In the genomic region with DNA sequence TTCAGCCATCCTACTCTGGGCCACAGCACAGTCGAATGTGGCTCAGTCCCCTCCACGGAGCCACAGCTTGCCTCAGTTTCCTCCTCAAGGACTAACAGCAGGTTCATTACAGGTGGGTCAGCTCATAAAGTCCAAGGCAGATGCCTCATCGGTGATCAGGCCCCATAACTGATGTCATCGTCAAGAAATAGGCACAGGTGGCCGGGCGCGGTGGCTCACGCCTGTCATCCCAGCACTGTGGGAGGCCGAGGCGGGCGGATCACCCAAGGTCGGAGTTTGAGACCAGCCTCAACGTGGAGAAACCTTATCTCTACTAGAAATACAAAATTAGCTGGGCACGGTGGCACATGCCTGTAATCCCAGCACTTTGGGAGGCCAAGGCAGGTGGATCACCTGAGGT, we compare ENCODE assay signal across 16 cellular contexts. TPM values are rescaled to one million over a fixed set of nuclear protein-coding genes. Genes with fewer than 3 reads are reported as not detected.
DNase-seq lines count a peak whose midpoint lies in the region; ATAC-seq and TF ChIP-seq lines count a peak whose summit lies in the region.
"Had no signal": no experiment of that assay in that cellular context is flagged by ENCODE, and none has a peak within 500 bp of the region (broad histone marks: within the 10 kb centered on the region; RNA-seq: fewer than 3 reads in every experiment).

No MANE protein-coding gene starts in this region.

- peak overlapping the region; percentile 96 for H3K4me2 ChIP-seq in BLaER1

- H4K20me1 ChIP-seq in BLaER1, result peaks cover 82% of the 10 kb centered on the region

- no peaks in the 10 kb centered on the region for H3K9me3 Mint-ChIP-seq in IgD-negative memory B cell
- H3K9me3 Mint-ChIP-seq: stimulated activated naive CD8-positive, alpha-beta T cell treated with anti-CD3 and anti-CD28 coated beads, Interleukin-15, Interleukin-2, amounts not matched to agents 100 ng/mL and 50 ng/mL, for 24 hours had no signal

- H3K27me3 ChIP-seq in BLaER1 (no peaks in the 10 kb centered on the region), esophagus (ENCODE audit: control insufficient read depth in 1 of 2, insufficient read depth in 2 of 2, low read length in 2 of 2) (no peaks in the 10 kb centered on the region), gastrocnemius medialis (no peaks in the 10 kb centered on the region), MG63 (no peaks in the 10 kb centered on the region)
- H3K27me3 ChIP-seq: body of pancreas had no signal

- in situ Hi-C loops in gastrocnemius medialis (cut with MboI; ENCODE audit: low sequenced_read_pairs in 4 of 4), result no loop called here

- intact Hi-C loops in gastrocnemius medialis (cut with DNase I; ENCODE audit: low total_unique reads), result no loop called here

- no peak for ATAC-seq in gastrocnemius medialis
- ATAC-seq: body of pancreas had no signal

- H3K36me3 ChIP-seq in BLaER1 (0 out of 2 replicates have a peak, but pooled peaks cover 5% of the 10 kb centered on the region), esophagus (ENCODE audit: control insufficient read depth in 2 of 2, insufficient read depth in 2 of 2, low read length in 1 of 2) (peaks cover 0 to 2% of the 10 kb centered on the region in 2 donors), gastrocnemius medialis (no peaks in the 10 kb centered on the region), MG63 (peaks cover 40% of the 10 kb centered on the region)

- no peak for TF ChIP-seq POLR2A in gastrocnemius medialis (IDR thresholded peaks at IDR 0.05)
- TF ChIP-seq POLR2A in erythroblast (IDR thresholded peaks at IDR 0.05; ENCODE audit: low read length), result no peak

- peaks cover 88% of the 10 kb centered on the region for H3K4me1 ChIP-seq in BLaER1
- H3K4me1 ChIP-seq in esophagus (ENCODE audit: control insufficient read depth in 2 of 2, insufficient read depth in 2 of 2, low read length in 1 of 2), result peaks cover 24 to 64% of the 10 kb centered on the region in 2 donors
- H3K4me1 ChIP-seq in gastrocnemius medialis, result peaks cover 65 to 89% of the 10 kb centered on the region in 2 donors

- peak overlapping the region in 2 of 3 donors; percentile 46 to 76 for H3K27ac Mint-ChIP-seq in IgD-negative memory B cell
- H3K27ac Mint-ChIP-seq: stimulated activated naive CD8-positive, alpha-beta T cell treated with anti-CD3 and anti-CD28 coated beads, Interleukin-15, Interleukin-2, amounts not matched to agents 100 ng/mL and 50 ng/mL, for 24 hours had no signal

- H3K4me3 Mint-ChIP-seq in IgD-negative memory B cell, result peak overlapping the region in 2 of 4 donors; percentile 79 to 96
- H3K4me3 Mint-ChIP-seq: stimulated activated naive CD8-positive, alpha-beta T cell treated with anti-CD3 and anti-CD28 coated beads, Interleukin-15, Interleukin-2, amounts not matched to agents 100 ng/mL and 50 ng/mL, for 24 hours had no signal

- H3K9me3 ChIP-seq in BLaER1, result no peaks in the 10 kb centered on the region
- no peaks in the 10 kb centered on the region for H3K9me3 ChIP-seq in esophagus (ENCODE audit: control insufficient read depth in 2 of 2, insufficient read depth in 1 of 2, low read depth in 1 of 2, low read length in 1 of 2)
- H3K9me3 ChIP-seq in gastrocnemius medialis, result no peaks in the 10 kb centered on the region
- peaks cover 3% of the 10 kb centered on the region; the same call in 1 of the 2 replicates for H3K9me3 ChIP-seq in MG63
- H3K9me3 ChIP-seq: body of pancreas had no signal

- TF ChIP-seq CTCF in gastrocnemius medialis (IDR thresholded peaks at IDR 0.05 in 4 of 5, conservative IDR thresholded peaks at IDR 0.05 in 1 of 5), result no peak

- H3K4me1 Mint-ChIP-seq in IgD-negative memory B cell, result peaks cover 30 to 46% (median 39%) of the 10 kb centered on the region in 3 donors

- peak overlapping the region; percentile 75; the same call in 1 of the 2 replicates for H3K9ac ChIP-seq in BLaER1

- H3K27ac ChIP-seq in BLaER1, result peak overlapping the region; percentile 81
- peak overlapping the region; percentile 96 to 99 for H3K27ac ChIP-seq in esophagus (ENCODE audit: low read depth in 2 of 2, low read length in 1 of 2)
- H3K27ac ChIP-seq in gastrocnemius medialis, result peak overlapping the region; percentile 92 to 98 (median 96)

- 0 out of 2 replicates have a peak overlapping the region, but pooled peaks have one; percentile 60 for H3K4me3 ChIP-seq in BLaER1
- no peak overlapping the region for H3K4me3 ChIP-seq in esophagus (ENCODE audit: low read depth in 1 of 2, low read length in 2 of 2)
- no peak overlapping the region for H3K4me3 ChIP-seq in gastrocnemius medialis
- no peak overlapping the region for H3K4me3 ChIP-seq in MG63
- H3K4me3 ChIP-seq: body of pancreas had no signal

- 84 to 85% methylated on average over 14 of the region's 14 CpGs for WGBS in esophagus, 2 donors

- no peaks in the 10 kb centered on the region for H3K36me3 Mint-ChIP-seq in IgD-negative memory B cell

- DNase-seq in gastrocnemius medialis (peak in 1 of 2 donors; percentile 53), MG63 (no peak), erythroblast (lab: John Stamatoyannopoulos, UW) (no peak), NCI-H1048 (lab: John Stamatoyannopoulos, UW) (no peak)
- DNase-seq: body of pancreas, GDM1, Karpas-422, NCI-H146, NCI-H345, posterior cingulate gyrus, SIG-M5 had no signal

- no peaks in the 10 kb centered on the region for H3K27me3 Mint-ChIP-seq in IgD-negative memory B cell
- H3K27me3 Mint-ChIP-seq: stimulated activated naive CD8-positive, alpha-beta T cell treated with anti-CD3 and anti-CD28 coated beads, Interleukin-15, Interleukin-2, amounts not matched to agents 100 ng/mL and 50 ng/mL, for 24 hours had no signal

RNA-seq across cellular contexts. Expression of a gene that starts 3.4 kb away (rescaled TPM):
- 67.9 TPM for polyA plus RNA-seq in IgD-negative memory B cell
- 10 to 100 TPM; 40.6 to 47.3 TPM for polyA plus RNA-seq in esophagus
- total RNA-seq in gastrocnemius medialis, result 10 to 100 TPM; 22.0 to 46.4 (median 27.1) TPM
- 17.1 and 35.9 TPM in 2 replicates for total RNA-seq in MG63 (2014; rRNA removed; shearing (Covaris generic); ENCODE audit: low replicate concordance)

RNA-seq across cellular contexts. Expression of a gene that starts 17.0 kb away (rescaled TPM):
- polyA plus RNA-seq in IgD-negative memory B cell, result 0.30 TPM
- 10 to 100 TPM; 10.1 to 18.3 TPM for polyA plus RNA-seq in esophagus
- 10 to 100 TPM in 1 of 4 donors, 1 to 10 TPM in 3; 5.7 to 10.9 (median 8.8) TPM for total RNA-seq in gastrocnemius medialis
- total RNA-seq in MG63 (2014; rRNA removed; shearing (Covaris generic); ENCODE audit: low replicate concordance), result 14.4 and 20.8 TPM in 2 replicates

RNA-seq across cellular contexts. Expression of a gene that starts 26.7 kb away (rescaled TPM):
- polyA plus RNA-seq in IgD-negative memory B cell (9.5 TPM), esophagus (10 to 100 TPM in 1 of 2 donors, 1 to 10 TPM in 1; 9.4 to 13.1 TPM)
- total RNA-seq in gastrocnemius medialis, result 1 to 10 TPM in 2 of 4 donors, under 1 TPM in 1, not detected in 1; 0.24 to 1.9 (median 1.0) TPM
- total RNA-seq in MG63 (2014; rRNA removed; shearing (Covaris generic); ENCODE audit: low replicate concordance), result 0.07 and 3.9 TPM in 2 replicates
- total RNA-seq: H4 had no signal

RNA-seq across cellular contexts. Expression of a gene that starts 28.2 kb away (rescaled TPM):
- 106 TPM for polyA plus RNA-seq in IgD-negative memory B cell
- 10 to 100 TPM; 24.6 to 39.0 TPM for polyA plus RNA-seq in esophagus
- total RNA-seq in gastrocnemius medialis, result 10 to 100 TPM; 39.3 to 68.4 (median 47.7) TPM
- 96.5 and 126 TPM in 2 replicates for total RNA-seq in MG63 (2014; rRNA removed; shearing (Covaris generic); ENCODE audit: low replicate concordance)

RNA-seq across cellular contexts. Expression of a gene that starts 57.8 kb away (rescaled TPM):
- polyA plus RNA-seq in IgD-negative memory B cell (5.2 TPM), esophagus (10 to 100 TPM; 42.9 to 59.4 TPM)
- total RNA-seq in gastrocnemius medialis, result 10 to 100 TPM; 18.5 to 26.4 (median 22.5) TPM
- 69.3 and 92.0 TPM in 2 replicates for total RNA-seq in MG63 (2014; rRNA removed; shearing (Covaris generic); ENCODE audit: low replicate concordance)
